In genomic region chr7:79182283-79182682, GRCh38 we compare ENCODE assay signal across 20 cellular contexts.
DNase-seq lines count a peak whose midpoint lies in the region; ATAC-seq and TF ChIP-seq lines count a peak whose summit lies in the region.
"Had no signal": no experiment of that assay in that cellular context is flagged by ENCODE, and none has a peak within 500 bp of the region (broad histone marks: within the 10 kb centered on the region; RNA-seq: fewer than 3 reads in every experiment).

No MANE protein-coding gene starts in this region.

- H3K4me1 ChIP-seq in RWPE2 (ENCODE audit: insufficient read depth, poor library complexity, severe bottlenecking) (peaks cover 30% of the 10 kb centered on the region), gastrocnemius medialis (no peaks in the 10 kb centered on the region)
- H3K4me1 ChIP-seq: adrenal gland, BE2C had no signal

- H3K36me3 ChIP-seq in RWPE2 (ENCODE audit: low read depth) (no peaks in the 10 kb centered on the region), gastrocnemius medialis (no peaks in the 10 kb centered on the region), WERI-Rb-1 (no peaks in the 10 kb centered on the region)
- H3K36me3 ChIP-seq: adrenal gland, BE2C had no signal

- in situ Hi-C loops in gastrocnemius medialis (cut with MboI; ENCODE audit: low sequenced_read_pairs in 4 of 4) (no loop called here), GM13977 (cut with MboI; ENCODE audit: low pct_unique_long_range_greater_than_20kb, low sequenced_read_pairs, unreplicated experiment) (no loop called here)

- H3K27ac ChIP-seq in RWPE2 (ENCODE audit: poor library complexity, severe bottlenecking) (no peak overlapping the region), gastrocnemius medialis (no peak overlapping the region), WERI-Rb-1 (no peak overlapping the region)
- H3K27ac ChIP-seq: adrenal gland, KMS-11 had no signal

- TF ChIP-seq CTCF in RWPE2 (IDR thresholded peaks at IDR 0.05; ENCODE audit: poor library complexity, severe bottlenecking) (no peak), epithelial cell of proximal tubule (conservative IDR thresholded peaks at IDR 0.05; ENCODE audit: low read depth, low read length) (no peak), gastrocnemius medialis (IDR thresholded peaks at IDR 0.05 in 4 of 5, conservative IDR thresholded peaks at IDR 0.05 in 1 of 5) (no peak), WERI-Rb-1 (IDR thresholded peaks at IDR 0.05; ENCODE audit: low read depth, low read length) (no peak), GM13977 (IDR thresholded peaks at IDR 0.05; ENCODE audit: extremely low read depth, insufficient read depth, missing control alignments) (no peak)

- no peak for TF ChIP-seq POLR2A in gastrocnemius medialis (IDR thresholded peaks at IDR 0.05)

- intact Hi-C loops in gastrocnemius medialis (cut with DNase I; ENCODE audit: low total_unique reads) = no loop called here

- H3K9me3 ChIP-seq in RWPE2 (ENCODE audit: severe bottlenecking) (no peaks in the 10 kb centered on the region), gastrocnemius medialis (no peaks in the 10 kb centered on the region), WERI-Rb-1 (ENCODE audit: severe bottlenecking) (no peaks in the 10 kb centered on the region)
- H3K9me3 ChIP-seq: adrenal gland, BE2C had no signal

- H3K27me3 ChIP-seq in RWPE2 (ENCODE audit: insufficient read depth, poor library complexity, severe bottlenecking) (no peaks in the 10 kb centered on the region), gastrocnemius medialis (no peaks in the 10 kb centered on the region), WERI-Rb-1 (ENCODE audit: insufficient read depth, low read depth, severe bottlenecking) (no peaks in the 10 kb centered on the region)
- H3K27me3 ChIP-seq: adrenal gland, BE2C, dorsolateral prefrontal cortex had no signal

- peak; percentile 77 for DNase-seq in EL
- DNase-seq in RWPE2 (ENCODE audit: low spot score) = no peak
- peak; percentile 7 for DNase-seq in epithelial cell of proximal tubule (ENCODE audit: low read depth)
- peak; percentile 84 for DNase-seq in non-pigmented ciliary epithelial cell (ENCODE audit: low read depth)
- no peak for DNase-seq in gastrocnemius medialis
- DNase-seq in GM03348 (ENCODE audit: low spot score) = no peak
- DNase-seq in WERI-Rb-1 = no peak
- DNase-seq in GM13977 (ENCODE audit: low spot score) = no peak
- DNase-seq: activated CD4-positive, alpha-beta T cell treated with anti-CD3 and anti-CD28 coated beads, Interleukin-2, amount 50 U/mL, for 4 hours; activated T-cell treated with anti-CD3 and anti-CD28 coated beads, Interleukin-2, amount 50 U/mL, for 72 hours; adrenal gland; BE2C; dorsolateral prefrontal cortex; glutamatergic neuron; left cardiac atrium; NCI-H1930; NCI-H69; retina; stimulated activated CD4-positive, alpha-beta T cell treated with anti-CD3 and anti-CD28 coated beads, Interleukin-4, amount 100 ng/mL, for 1 hour had no signal

- no peak overlapping the region for H3K4me3 ChIP-seq in RWPE2 (ENCODE audit: severe bottlenecking)
- H3K4me3 ChIP-seq in epithelial cell of proximal tubule (ENCODE audit: low read depth, low read length) = no peak overlapping the region
- no peak overlapping the region for H3K4me3 ChIP-seq in gastrocnemius medialis
- H3K4me3 ChIP-seq in WERI-Rb-1 (ENCODE audit: low read depth, low read length) = no peak overlapping the region
- H3K4me3 ChIP-seq: adrenal gland, dorsolateral prefrontal cortex had no signal

- ATAC-seq in RWPE2 (ENCODE audit: low read depth) = peak; percentile 12; the same call in 1 of the 3 replicates
- ATAC-seq in gastrocnemius medialis = no peak
- ATAC-seq: activated T-cell treated with anti-CD3 and anti-CD28 coated beads, Interleukin-2, amount 50 U/mL, for 72 hours had no signal

Comparison
In these comparisons a context has a peak if more than half of its experiments do, and no peak if none do; other contexts are left out.
1. DNase-seq: peak in EL (single experiment), epithelial cell of proximal tubule (single experiment) and non-pigmented ciliary epithelial cell (single experiment); none in RWPE2 (single experiment), gastrocnemius medialis (0 of 2), GM03348 (single experiment), WERI-Rb-1 (single experiment) and GM13977 (single experiment).